In the genomic region with DNA sequence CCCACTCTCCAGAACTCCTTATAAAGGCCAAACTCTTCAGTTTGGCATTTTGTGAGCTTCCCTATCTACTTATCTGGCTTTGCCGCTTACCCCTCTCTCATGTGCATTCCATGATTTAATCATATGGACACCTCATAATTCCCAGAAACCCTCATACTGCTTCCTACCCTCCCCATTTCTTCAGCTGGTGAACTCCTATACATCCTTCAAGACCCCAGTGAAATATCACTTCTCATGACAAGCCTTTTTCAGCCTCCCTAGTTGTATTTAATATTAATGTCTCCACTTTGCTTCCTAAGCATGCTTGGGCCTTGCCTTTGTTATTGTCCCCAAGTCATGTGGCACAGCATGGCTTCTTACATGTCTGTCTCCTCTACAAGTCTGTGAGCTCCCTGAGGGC, we compare ENCODE assay signal across 30 cellular contexts. TPM values are rescaled to one million over a fixed set of nuclear protein-coding genes. Genes with fewer than 3 reads are reported as not detected.
"Had no signal": no experiment of that assay in that cellular context is flagged by ENCODE, and none has a peak within 500 bp of the region (broad histone marks: within the 10 kb centered on the region; RNA-seq: fewer than 3 reads in every experiment).

No MANE protein-coding gene starts in this region.

- H3K4me3 Mint-ChIP-seq: activated CD4-positive, alpha-beta T cell treated with anti-CD3 and anti-CD28 coated beads for 36 hours; activated CD4-positive, alpha-beta T cell treated with anti-CD3 and anti-CD28 coated beads, Interleukin-2, amount 10 ng/mL, durations not matched to agents 7 days and 5 days; activated naive CD4-positive, alpha-beta T cell treated with anti-CD3 and anti-CD28 coated beads, Interleukin-2, amount 10 ng/mL, durations not matched to agents 7 days and 5 days; activated naive CD8-positive, alpha-beta T cell; activated naive CD8-positive, alpha-beta T cell treated with anti-CD3 and anti-CD28 coated beads, Interleukin-2, amount 50 U/mL, for 24 hours; activated T-cell treated with anti-CD3 and anti-CD28 coated beads, Interleukin-2, amount 50 U/mL, for 4 hours; activated T-helper 1 cell treated with anti-CD3 and anti-CD28 coated beads, Interleukin-12 subunit alpha, Interleukin-12 subunit beta, Interleukin-2, Interleukin-4 antibody, amounts not matched to agents 30 ng/mL and 10 ng/mL and 1 ng/mL, durations not matched to agents 14 hours and 24 hours and 36 hours; WTC11 had no signal

- H3K27ac ChIP-seq: PC-9, RWPE1 had no signal

- H3K36me3 Mint-ChIP-seq: brain, WTC11 had no signal

- H3K4me3 ChIP-seq: PC-9 had no signal

- H2AFZ ChIP-seq: PC-9 had no signal

- H3K27me3 Mint-ChIP-seq: activated naive CD8-positive, alpha-beta T cell had no signal

- H3K4me2 ChIP-seq: PC-9 had no signal

- H3K27ac Mint-ChIP-seq: activated CD4-positive, alpha-beta T cell treated with anti-CD3 and anti-CD28 coated beads for 36 hours; activated CD4-positive, alpha-beta T cell treated with anti-CD3 and anti-CD28 coated beads, Interleukin-2, amount 10 ng/mL, durations not matched to agents 7 days and 5 days; activated naive CD4-positive, alpha-beta T cell treated with anti-CD3 and anti-CD28 coated beads, Interleukin-2, amount 10 ng/mL, durations not matched to agents 7 days and 5 days; activated naive CD8-positive, alpha-beta T cell; activated naive CD8-positive, alpha-beta T cell treated with anti-CD3 and anti-CD28 coated beads, Interleukin-2, amount 50 U/mL, for 24 hours; activated T-helper 1 cell treated with anti-CD3 and anti-CD28 coated beads, Interleukin-12 subunit alpha, Interleukin-12 subunit beta, Interleukin-2, Interleukin-4 antibody, amounts not matched to agents 30 ng/mL and 10 ng/mL and 1 ng/mL, durations not matched to agents 14 hours and 24 hours and 36 hours; WTC11 had no signal

- ATAC-seq: activated CD4-positive, alpha-beta T cell treated with anti-CD3 and anti-CD28 coated beads for 36 hours; activated CD4-positive, CD25-positive, alpha-beta regulatory T cell treated with anti-CD3 and anti-CD28 coated beads, Interleukin-2, amount 50 U/mL, for 24 hours; activated naive CD8-positive, alpha-beta T cell treated with anti-CD3 and anti-CD28 coated beads, Interleukin-2, amount 50 U/mL, for 24 hours; activated T-cell treated with anti-CD3 and anti-CD28 coated beads, Interleukin-2, amount 50 U/mL, for 4 hours; Right ventricle myocardium inferior had no signal

- FAIRE-seq: bronchial epithelial cell, RCC 7860, TTC549 had no signal

- DNase-seq: activated CD4-positive, alpha-beta T cell treated with anti-CD3 and anti-CD28 coated beads for 36 hours; activated CD4-positive, alpha-beta T cell treated with anti-CD3 and anti-CD28 coated beads, Interleukin-2, amount 10 ng/mL, durations not matched to agents 7 days and 5 days; activated CD4-positive, alpha-beta T cell treated with anti-CD3 and anti-CD28 coated beads, Interleukin-2, amount 50 U/mL, for 48 hours; activated CD8-positive, alpha-beta memory T cell treated with anti-CD3 and anti-CD28 coated beads, Interleukin-2, amount 50 U/mL, for 4 hours; activated naive CD4-positive, alpha-beta T cell treated with anti-CD3 and anti-CD28 coated beads, Interleukin-2, amount 10 ng/mL, durations not matched to agents 7 days and 5 days; activated naive CD8-positive, alpha-beta T cell treated with anti-CD3 and anti-CD28 coated beads, Interleukin-2, amount 50 U/mL, for 24 hours; activated T-cell treated with anti-CD3 and anti-CD28 coated beads for 4 hours; activated T-cell treated with anti-CD3 and anti-CD28 coated beads, Interleukin-2, amount 50 U/mL, for 4 hours; anterior cingulate cortex; central memory CD4-positive, alpha-beta T cell; NCI-H1092 treated with DMSO at 0.1 percent for 48 hours; NCI-H187; NCI-H2227 treated with DMSO at 0.1 percent for 48 hours; NCI-H510A treated with DMSO at 0.1 percent for 48 hours; NCI-H526 treated with DMSO at 0.1 percent for 48 hours; NCI-H774; PC-9; SIG-M5 had no signal

- H3K9me3 Mint-ChIP-seq: activated T-cell treated with anti-CD3 and anti-CD28 coated beads, Interleukin-2, amount 50 U/mL, for 4 hours had no signal

- H3K4me1 Mint-ChIP-seq: activated naive CD8-positive, alpha-beta T cell treated with anti-CD3 and anti-CD28 coated beads, Interleukin-2, amount 50 U/mL, for 24 hours had no signal

RNA-seq across cellular contexts. Expression of a gene that starts 13.7 kb away (rescaled TPM):
- total RNA-seq: bronchial epithelial cell, OCI-LY7, PC-9, SK-MEL-5 had no signal
